ENCODE assay signal across 8 cellular contexts in genomic region chr4:169271692-169272007, GRCh38. TPM values are rescaled to one million over a fixed set of nuclear protein-coding genes. Genes with fewer than 3 reads are reported as not detected.
A peak's percentile ranks its signal among the peaks of the same experiment; 100 is the strongest.
DNase-seq lines count a peak whose midpoint lies in the region; ATAC-seq and TF ChIP-seq lines count a peak whose summit lies in the region.

No MANE protein-coding gene starts in this region.

- no peak for TF ChIP-seq CTCF in activated CD8-positive, alpha-beta T cell treated with anti-CD3 and anti-CD28 coated beads for 36 hours (IDR thresholded peaks at IDR 0.05)

- H3K27me3 ChIP-seq in iPS-18a (ENCODE audit: control insufficient read depth, insufficient read depth, low read length) (peaks cover 15% of the 10 kb centered on the region), stomach smooth muscle (ENCODE audit: control insufficient read depth in 1 of 2, insufficient read depth in 2 of 2, low read length in 2 of 2) (no peaks in the 10 kb centered on the region)

- H3K9ac ChIP-seq in iPS-18a (ENCODE audit: low read length), result peak overlapping the region; percentile 68
- H3K9ac ChIP-seq in stomach smooth muscle (ENCODE audit: low read length in 2 of 2), result peak overlapping the region; percentile 77 to 81

- no peaks in the 10 kb centered on the region for H3K36me3 Mint-ChIP-seq in activated CD8-positive, alpha-beta T cell treated with anti-CD3 and anti-CD28 coated beads for 36 hours (ENCODE audit: low read depth)

- no peaks in the 10 kb centered on the region for H3K9me3 Mint-ChIP-seq in activated CD8-positive, alpha-beta T cell treated with anti-CD3 and anti-CD28 coated beads for 36 hours

- peak overlapping the region; percentile 94 for H3K4me3 ChIP-seq in iPS-18a (ENCODE audit: low read length)
- H3K4me3 ChIP-seq in stomach smooth muscle (ENCODE audit: low read length in 2 of 2), result peak overlapping the region; percentile 75 to 90

- peaks cover 5% of the 10 kb centered on the region for H3K4me1 Mint-ChIP-seq in activated CD8-positive, alpha-beta T cell treated with anti-CD3 and anti-CD28 coated beads for 36 hours (ENCODE audit: low read depth)

- intact Hi-C loops in activated CD8-positive, alpha-beta T cell treated with anti-CD3 and anti-CD28 coated beads for 36 hours (cut with micrococcal nuclease), result no loop called here

- no peak overlapping the region for H3K27ac ChIP-seq in iPS-18a (ENCODE audit: low read length)
- H3K27ac ChIP-seq in stomach smooth muscle (ENCODE audit: low read length), result no peak overlapping the region

- H3K4me1 ChIP-seq in iPS-18a (ENCODE audit: control insufficient read depth, low read depth, low read length) (peaks cover 23% of the 10 kb centered on the region), stomach smooth muscle (ENCODE audit: control insufficient read depth, insufficient read depth, low read length) (peaks cover 13% of the 10 kb centered on the region)

- CTCF ChIA-PET in activated CD8-positive, alpha-beta T cell treated with anti-CD3 and anti-CD28 coated beads for 36 hours (lab: Charles Lee), result no interaction called here

- POLR2A ChIA-PET in activated CD8-positive, alpha-beta T cell treated with anti-CD3 and anti-CD28 coated beads for 36 hours (lab: Charles Lee), result no interaction called here

- peak; percentile 20 for DNase-seq in DMS 273 (lab: John Stamatoyannopoulos, UW; ENCODE audit: unreplicated experiment)
- no peak for DNase-seq in DMS 273 treated with DMSO at 0.1 percent for 48 hours (lab: John Stamatoyannopoulos, UW)
- DNase-seq in activated CD8-positive, alpha-beta T cell treated with anti-CD3 and anti-CD28 coated beads for 36 hours, result no peak
- no peak for DNase-seq in COLO668 (lab: John Stamatoyannopoulos, UW; ENCODE audit: unreplicated experiment)

- H3K9me3 ChIP-seq in iPS-18a (ENCODE audit: control insufficient read depth, low read depth, low read length) (no peaks in the 10 kb centered on the region), stomach smooth muscle (ENCODE audit: control insufficient read depth in 2 of 2, low read length in 2 of 2) (no peaks in the 10 kb centered on the region)

- no peak for ATAC-seq in activated CD8-positive, alpha-beta T cell treated with anti-CD3 and anti-CD28 coated beads for 36 hours
- ATAC-seq in HG03457 (IDR thresholded peaks at IDR 0.05; ENCODE audit: unreplicated experiment), result no peak
- ATAC-seq in GM21717 (IDR thresholded peaks at IDR 0.05; ENCODE audit: unreplicated experiment), result no peak

- H3K36me3 ChIP-seq in iPS-18a (ENCODE audit: control insufficient read depth, low read depth, low read length), result no peaks in the 10 kb centered on the region
- no peaks in the 10 kb centered on the region for H3K36me3 ChIP-seq in stomach smooth muscle (ENCODE audit: control insufficient read depth in 2 of 2, insufficient read depth in 2 of 2, low read length in 2 of 2)

- H3K27me3 Mint-ChIP-seq in activated CD8-positive, alpha-beta T cell treated with anti-CD3 and anti-CD28 coated beads for 36 hours, result peaks cover 53% of the 10 kb centered on the region

- no peak overlapping the region for H3K27ac Mint-ChIP-seq in activated CD8-positive, alpha-beta T cell treated with anti-CD3 and anti-CD28 coated beads for 36 hours

- peak overlapping the region; percentile 49 for H3K4me3 Mint-ChIP-seq in activated CD8-positive, alpha-beta T cell treated with anti-CD3 and anti-CD28 coated beads for 36 hours

RNA-seq across cellular contexts. Expression of gene SH3RF1, which starts 0.9 kb away (rescaled TPM):
- total RNA-seq in activated CD8-positive, alpha-beta T cell treated with anti-CD3 and anti-CD28 coated beads for 36 hours, result under 1 TPM; 0.34 TPM
